8 cellular contexts compared by ENCODE assay signal in genomic region chr19:29812080-29812880, GRCh38. TPM values are rescaled to one million over a fixed set of nuclear protein-coding genes. Genes with fewer than 3 reads are reported as not detected.
DNase-seq lines count a peak whose midpoint lies in the region; ATAC-seq and TF ChIP-seq lines count a peak whose summit lies in the region.

No MANE protein-coding gene starts in this region.

- H3K36me3 Mint-ChIP-seq in activated CD8-positive, alpha-beta T cell treated with anti-CD3 and anti-CD28 coated beads for 36 hours (ENCODE audit: low read depth), result peaks cover 22% of the 10 kb centered on the region

- TF ChIP-seq EP300 in sigmoid colon (IDR thresholded peaks at IDR 0.05), result no peak

- CTCF ChIA-PET in activated CD8-positive, alpha-beta T cell treated with anti-CD3 and anti-CD28 coated beads for 36 hours (lab: Charles Lee), result interaction anchor here (1.0 to 1.3 kb wide), 2 partner anchors 17 to 61 kb away, joined by 3 read pairs; no protein-coding TSS in a partner anchor

- POLR2A ChIA-PET in activated CD8-positive, alpha-beta T cell treated with anti-CD3 and anti-CD28 coated beads for 36 hours (lab: Charles Lee), result interaction anchor here (0.5 to 1.9 kb wide), 8 partner anchors 10 to 28 kb away, joined by 3 to 11 read pairs (median 4); no protein-coding TSS in a partner anchor

- ATAC-seq in HG03103 (IDR thresholded peaks at IDR 0.05; ENCODE audit: low read depth, unreplicated experiment), result peak; percentile 8
- peak; percentile 2 for ATAC-seq in activated CD8-positive, alpha-beta T cell treated with anti-CD3 and anti-CD28 coated beads for 36 hours

- WGBS in sigmoid colon, 2 donors, result 1 to 3% methylated on average over 104 of the region's 104 CpGs

- H3K4me3 ChIP-seq in foreskin fibroblast (ENCODE audit: low read depth in 1 of 2, low read length in 2 of 2), result peak overlapping the region; percentile 43 to 46
- H3K4me3 ChIP-seq in sigmoid colon, result peak overlapping the region; percentile 15 to 75 (median 60)

- no peaks in the 10 kb centered on the region for H3K27me3 ChIP-seq in sigmoid colon

- peak overlapping the region; percentile 81 for H3K27ac Mint-ChIP-seq in activated CD8-positive, alpha-beta T cell treated with anti-CD3 and anti-CD28 coated beads for 36 hours

- no peak for TF ChIP-seq CTCF in activated CD8-positive, alpha-beta T cell treated with anti-CD3 and anti-CD28 coated beads for 36 hours (IDR thresholded peaks at IDR 0.05)
- TF ChIP-seq CTCF in foreskin fibroblast (IDR thresholded peaks at IDR 0.05; ENCODE audit: low read depth, low read length) (no peak), sigmoid colon (IDR thresholded peaks at IDR 0.05) (no peak)

- H3K36me3 ChIP-seq in sigmoid colon, result no peaks in the 10 kb centered on the region

- H3K4me1 Mint-ChIP-seq in activated CD8-positive, alpha-beta T cell treated with anti-CD3 and anti-CD28 coated beads for 36 hours (ENCODE audit: low read depth), result peaks cover 19% of the 10 kb centered on the region

- H3K9me3 ChIP-seq in sigmoid colon, result no peaks in the 10 kb centered on the region

- no peak for TF ChIP-seq POLR2A in sigmoid colon (IDR thresholded peaks at IDR 0.05)

- peak overlapping the region in 2 of 4 donors; percentile 21 to 35 for H3K27ac ChIP-seq in sigmoid colon

- intact Hi-C loops in activated CD8-positive, alpha-beta T cell treated with anti-CD3 and anti-CD28 coated beads for 36 hours (cut with micrococcal nuclease), result no loop called here
- intact Hi-C loops in sigmoid colon (cut with DNase I), result loop anchor here (10.0 kb wide), 1 partner anchor 207 kb away; the partner anchor contains the start of gene POP4

- H3K4me3 Mint-ChIP-seq in activated CD8-positive, alpha-beta T cell treated with anti-CD3 and anti-CD28 coated beads for 36 hours, result peak overlapping the region; percentile 83

- peaks cover 0 to 15% (median 10%) of the 10 kb centered on the region in 4 donors for H3K4me1 ChIP-seq in sigmoid colon

- DNase-seq in activated effector memory CD4-positive, alpha-beta T cell treated with anti-CD3 and anti-CD28 coated beads, Interleukin-2, amount 50 U/mL, for 16 hours, result peak; percentile 72
- no peak for DNase-seq in activated effector memory CD4-positive, alpha-beta T cell treated with Interleukin-2 at 50 U/mL for 16 hours
- peak; percentile 16 for DNase-seq in activated CD8-positive, alpha-beta T cell treated with anti-CD3 and anti-CD28 coated beads for 36 hours
- DNase-seq in foreskin fibroblast, result peak; percentile 7 to 33
- DNase-seq in sigmoid colon, result no peak
- DNase-seq in SKM-1 treated with dmso at 0.1 percent for 144 hours (lab: John Stamatoyannopoulos, UW; ENCODE audit: unreplicated experiment), result no peak
- no peak for DNase-seq in cortex of kidney (lab: John Stamatoyannopoulos, UW)

- no peaks in the 10 kb centered on the region for H3K9me3 Mint-ChIP-seq in activated CD8-positive, alpha-beta T cell treated with anti-CD3 and anti-CD28 coated beads for 36 hours

- H3K27me3 Mint-ChIP-seq in activated CD8-positive, alpha-beta T cell treated with anti-CD3 and anti-CD28 coated beads for 36 hours, result no peaks in the 10 kb centered on the region

RNA-seq across cellular contexts. Expression of gene CCNE1, which starts 0.5 kb away (rescaled TPM):
- 10 to 100 TPM; 24.5 to 25.7 TPM for total RNA-seq in activated CD8-positive, alpha-beta T cell treated with anti-CD3 and anti-CD28 coated beads for 36 hours
- 10 to 100 TPM in 1 of 4 donors, 1 to 10 TPM in 3; 2.3 to 13.8 (median 3.6) TPM for total RNA-seq in sigmoid colon
- 1 to 10 TPM; 2.4 to 7.9 (median 4.4) TPM for polyA plus RNA-seq in sigmoid colon

Comparison
In these comparisons a context has a peak if more than half of its experiments do, and no peak if none do; other contexts are left out.
1. DNase-seq: peak in activated effector memory CD4-positive, alpha-beta T cell treated with anti-CD3 and anti-CD28 coated beads, Interleukin-2, amount 50 U/mL, for 16 hours (single experiment), activated CD8-positive, alpha-beta T cell treated with anti-CD3 and anti-CD28 coated beads for 36 hours (single experiment) and foreskin fibroblast (2 of 2); none in activated effector memory CD4-positive, alpha-beta T cell treated with Interleukin-2 at 50 U/mL for 16 hours (single experiment), sigmoid colon (single experiment), SKM-1 treated with dmso at 0.1 percent for 144 hours (single experiment) and cortex of kidney (single experiment).